In the genomic region with DNA sequence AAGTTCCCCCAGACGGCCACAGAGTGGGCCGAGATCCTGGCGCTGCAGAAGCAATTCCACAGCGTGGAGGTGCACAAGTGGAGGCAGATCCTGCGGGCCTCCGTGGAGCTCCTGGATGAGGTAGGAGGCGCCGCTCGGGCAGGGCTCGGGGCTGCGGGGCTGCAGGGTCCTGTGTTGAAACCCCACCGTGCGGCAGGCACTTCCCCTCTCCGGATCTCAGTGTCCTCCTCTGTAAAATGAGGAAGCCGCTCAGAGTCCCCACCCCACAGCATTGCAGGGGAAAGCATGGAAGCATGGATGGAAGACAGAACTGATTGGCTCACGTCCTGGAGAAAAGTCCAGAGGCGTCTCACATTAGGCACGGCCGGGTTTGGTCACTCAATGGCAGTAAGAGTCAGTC, we compare ENCODE assay signal across 22 cellular contexts. TPM values are rescaled to one million over a fixed set of nuclear protein-coding genes. Genes with fewer than 3 reads are reported as not detected.
"Had no signal": no experiment of that assay in that cellular context is flagged by ENCODE, and none has a peak within 500 bp of the region (broad histone marks: within the 10 kb centered on the region; RNA-seq: fewer than 3 reads in every experiment).

No MANE protein-coding gene starts in this region.

- DNase-seq: activated CD4-positive, alpha-beta T cell treated with anti-CD3 and anti-CD28 coated beads, Interleukin-2, amount 10 ng/mL, durations not matched to agents 7 days and 5 days; activated CD8-positive, alpha-beta memory T cell treated with anti-CD3 and anti-CD28 coated beads, Interleukin-2, amount 50 U/mL, for 48 hours; activated gamma-delta T cell; activated T-cell treated with anti-CD3 and anti-CD28 coated beads, Interleukin-2, amount 50 U/mL, for 72 hours; dermis blood vessel endothelial cell; effector memory CD8-positive, alpha-beta T cell; foreskin fibroblast; left cardiac atrium; stimulated activated CD4-positive, alpha-beta T cell treated with anti-CD3 and anti-CD28 coated beads, Interleukin-4, amount 100 ng/mL, for 4 hours; thyroid gland had no signal

- H3K9me3 ChIP-seq: adrenal gland, prostate gland, thyroid gland had no signal

- H3K27ac Mint-ChIP-seq: activated CD4-positive, alpha-beta T cell treated with anti-CD3 and anti-CD28 coated beads, Interleukin-2, amount 10 ng/mL, durations not matched to agents 7 days and 5 days; activated naive CD4-positive, alpha-beta T cell treated with anti-CD3 and anti-CD28 coated beads, Interleukin-2, amount 50 U/mL, for 24 hours; activated T-cell treated with anti-CD3 and anti-CD28 coated beads, Interleukin-2, amount 50 U/mL, for 72 hours; stimulated activated memory B cell treated with anti-CD40 and anti-IgM and Interleukin-4, amounts not matched to agents 10 μg/mL and 1 μg/mL and 100 μg/mL, for 72 hours; T-helper 1 cell treated with Interleukin-12 subunit alpha and Interleukin-12 subunit beta and Interleukin-4 antibody, amounts not matched to agents 30 μg/mL and 1 μg/mL, for 36 hours had no signal

- H3K4me1 ChIP-seq: adrenal gland, prostate gland, thyroid gland had no signal

- H3K27me3 ChIP-seq: adrenal gland, thyroid gland had no signal

- H3K4me3 ChIP-seq: adrenal gland, prostate gland, thyroid gland had no signal

- ATAC-seq: activated CD4-positive, CD25-positive, alpha-beta regulatory T cell treated with anti-CD3 and anti-CD28 coated beads, Interleukin-2, amount 50 U/mL, for 24 hours; effector memory CD8-positive, alpha-beta T cell; sciatic nerve had no signal

- H3K9me3 Mint-ChIP-seq: activated CD4-positive, alpha-beta T cell treated with anti-CD3 and anti-CD28 coated beads, Interleukin-2, amount 10 ng/mL, durations not matched to agents 7 days and 5 days; activated naive CD4-positive, alpha-beta T cell treated with anti-CD3 and anti-CD28 coated beads, Interleukin-2, amount 50 U/mL, for 24 hours; activated T-cell treated with anti-CD3 and anti-CD28 coated beads, Interleukin-2, amount 50 U/mL, for 72 hours; effector memory CD8-positive, alpha-beta T cell; neural crest cell; stimulated activated memory B cell treated with anti-CD40 and anti-IgM and Interleukin-4, amounts not matched to agents 10 μg/mL and 1 μg/mL and 100 μg/mL, for 72 hours; T-helper 1 cell treated with Interleukin-12 subunit alpha and Interleukin-12 subunit beta and Interleukin-4 antibody, amounts not matched to agents 30 μg/mL and 1 μg/mL, for 36 hours had no signal

- H3K27ac ChIP-seq: prostate gland, thyroid gland had no signal

- H3K27me3 Mint-ChIP-seq: activated CD4-positive, alpha-beta T cell treated with anti-CD3 and anti-CD28 coated beads, Interleukin-2, amount 10 ng/mL, durations not matched to agents 7 days and 5 days; activated naive CD4-positive, alpha-beta T cell treated with anti-CD3 and anti-CD28 coated beads, Interleukin-2, amount 50 U/mL, for 24 hours; effector memory CD8-positive, alpha-beta T cell; stimulated activated memory B cell treated with anti-CD40 and anti-IgM and Interleukin-4, amounts not matched to agents 10 μg/mL and 1 μg/mL and 100 μg/mL, for 72 hours had no signal

- H3K4me1 Mint-ChIP-seq: neural crest cell; stimulated activated memory B cell treated with anti-CD40 and anti-IgM and Interleukin-4, amounts not matched to agents 10 μg/mL and 1 μg/mL and 100 μg/mL, for 72 hours had no signal

- H3K4me3 Mint-ChIP-seq: activated CD4-positive, alpha-beta T cell treated with anti-CD3 and anti-CD28 coated beads, Interleukin-2, amount 10 ng/mL, durations not matched to agents 7 days and 5 days; activated naive CD4-positive, alpha-beta T cell treated with anti-CD3 and anti-CD28 coated beads, Interleukin-2, amount 50 U/mL, for 24 hours; activated T-cell treated with anti-CD3 and anti-CD28 coated beads, Interleukin-2, amount 50 U/mL, for 72 hours; effector memory CD8-positive, alpha-beta T cell; neural crest cell; stimulated activated memory B cell treated with anti-CD40 and anti-IgM and Interleukin-4, amounts not matched to agents 10 μg/mL and 1 μg/mL and 100 μg/mL, for 72 hours; T-helper 1 cell treated with Interleukin-12 subunit alpha and Interleukin-12 subunit beta and Interleukin-4 antibody, amounts not matched to agents 30 μg/mL and 1 μg/mL, for 36 hours had no signal

RNA-seq across cellular contexts. Expression of a gene that starts 18.1 kb away (rescaled TPM):
- total RNA-seq: activated CD4-positive, alpha-beta T cell treated with anti-CD3 and anti-CD28 coated beads, Interleukin-2, amount 10 ng/mL, durations not matched to agents 7 days and 5 days; bronchial epithelial cell; chondrocyte; glomerular endothelial cell; osteocyte had no signal
